In genomic region chr16:85010931-85011845, GRCh38 we compare ENCODE assay signal across 8 cellular contexts. TPM values are rescaled to one million over a fixed set of nuclear protein-coding genes. Genes with fewer than 3 reads are reported as not detected.
DNase-seq lines count a peak whose midpoint lies in the region; ATAC-seq and TF ChIP-seq lines count a peak whose summit lies in the region.

Gene ZDHHC7, minus strand, starts transcription at chr16:85011535. Its CDS starts 20,917 bp downstream, at chr16:84990618.

- peaks cover 2% of the 10 kb centered on the region for H3K27me3 Mint-ChIP-seq in CD8-positive, alpha-beta T cell (ENCODE audit: low read depth)
- H3K27me3 Mint-ChIP-seq in endodermal cell (ENCODE audit: insufficient read depth) (no peaks in the 10 kb centered on the region), mesothelial cell of epicardium (ENCODE audit: low read depth) (no peaks in the 10 kb centered on the region)

- H3K9ac ChIP-seq in NT2/D1 (ENCODE audit: insufficient read length, low read depth), result peak within 1 kb of the TSS; percentile 90
- peak within 1 kb of the TSS; percentile 80 for H3K9ac ChIP-seq in endodermal cell (ENCODE audit: extremely low read depth, low read length, poor library complexity, severe bottlenecking)

- intact Hi-C loops in CD8-positive, alpha-beta T cell (cut with DNase I, micrococcal nuclease), result loop anchor here (1.0 to 2.0 kb wide), 4 partner anchors 16 to 894 kb away; partner anchors contain the start of genes KIAA0513 (in 2 of the 2) and MBTPS1 (in 1 of the 2)

- DNase-seq in CD8-positive, alpha-beta T cell, result peak; percentile 75 to 92 (median 86)
- peak; percentile 82 for DNase-seq in NT2/D1 (ENCODE audit: low read depth, low spot score)
- DNase-seq in activated CD8-positive, alpha-beta memory T cell treated with anti-CD3 and anti-CD28 coated beads, Interleukin-2, amount 50 U/mL, for 1 hour (ENCODE audit: extremely low read depth), result peak; percentile 54
- DNase-seq in endodermal cell, result peak; percentile 93
- DNase-seq in mesothelial cell of epicardium (ENCODE audit: low spot score in 2 of 2, unreplicated experiment in 2 of 2), result peak; percentile 71 to 86
- peak; percentile 79 to 85 for DNase-seq in stimulated activated CD8-positive, alpha-beta memory T cell treated with anti-CD3 and anti-CD28 coated beads, Interleukin-15, amount 100 ng/mL, for 48 hours (ENCODE audit: low read depth in 2 of 2)

- WGBS in endodermal cell (ENCODE audit: insufficient coverage in 1 of 2, insufficient read length in 1 of 2), 2 experiments, result 0% methylated on average over 55 to 86 of the region's 86 CpGs

- POLR2A ChIA-PET in CD8-positive, alpha-beta T cell (lab: Charles Lee), result interaction anchor here (0.7 to 3.4 kb wide), 9 partner anchors 9 to 94 kb away, joined by 4 to 37 read pairs (median 5); partner anchors contain the start of gene KIAA0513

- H3K36me3 Mint-ChIP-seq in CD8-positive, alpha-beta T cell, result peaks cover 19% of the 10 kb centered on the region
- H3K36me3 Mint-ChIP-seq in endodermal cell (ENCODE audit: low read depth), result peaks cover 17% of the 10 kb centered on the region
- no peaks in the 10 kb centered on the region for H3K36me3 Mint-ChIP-seq in mesothelial cell of epicardium

- H3K27ac ChIP-seq in CD8-positive, alpha-beta T cell (ENCODE audit: low read depth, low read length), result peak within 1 kb of the TSS; percentile 100
- H3K27ac ChIP-seq in endodermal cell (ENCODE audit: low read depth, low read length), result peak within 1 kb of the TSS; percentile 94

- no peaks in the 10 kb centered on the region for H3K36me3 ChIP-seq in CD8-positive, alpha-beta T cell (ENCODE audit: insufficient read depth, low read length)
- H3K36me3 ChIP-seq in NT2/D1 (ENCODE audit: insufficient read depth, insufficient read length, low read length), result peaks cover 21% of the 10 kb centered on the region
- peaks cover 12% of the 10 kb centered on the region for H3K36me3 ChIP-seq in endodermal cell (ENCODE audit: control insufficient read depth, insufficient read depth, low read length)

- CTCF ChIA-PET in CD8-positive, alpha-beta T cell (lab: Charles Lee), result interaction anchor here (1.0 to 3.8 kb wide), 7 partner anchors 13 to 112 kb away, joined by 3 to 32 read pairs (median 4); partner anchors contain the start of gene KIAA0513

- peak; percentile 88 for ATAC-seq in CD8-positive, alpha-beta T cell
- ATAC-seq in GM19397 (IDR thresholded peaks at IDR 0.05; ENCODE audit: unreplicated experiment), result peak; percentile 96
- peak; percentile 81 for ATAC-seq in HG03565 (IDR thresholded peaks at IDR 0.05; ENCODE audit: unreplicated experiment)

- peak within 1 kb of the TSS; percentile 99 for H3K4me3 Mint-ChIP-seq in CD8-positive, alpha-beta T cell
- H3K4me3 Mint-ChIP-seq in endodermal cell, result peak within 1 kb of the TSS; percentile 96
- peak within 1 kb of the TSS; percentile 98 for H3K4me3 Mint-ChIP-seq in mesothelial cell of epicardium

- TF ChIP-seq CTCF in CD8-positive, alpha-beta T cell (IDR thresholded peaks at IDR 0.05), result no peak
- peak; percentile 27 for TF ChIP-seq CTCF in endodermal cell (conservative IDR thresholded peaks at IDR 0.05)
- TF ChIP-seq CTCF in mesothelial cell of epicardium (IDR thresholded peaks at IDR 0.05; ENCODE audit: unreplicated experiment), result no peak

- peak within 1 kb of the TSS; percentile 99 for H3K27ac Mint-ChIP-seq in CD8-positive, alpha-beta T cell
- H3K27ac Mint-ChIP-seq in endodermal cell (peak within 1 kb of the TSS; percentile 98), mesothelial cell of epicardium (peak within 1 kb of the TSS; percentile 100)

- peaks cover 48% of the 10 kb centered on the region for H3K4me1 Mint-ChIP-seq in CD8-positive, alpha-beta T cell (ENCODE audit: low read depth)
- H3K4me1 Mint-ChIP-seq in endodermal cell, result peaks cover 19% of the 10 kb centered on the region
- H3K4me1 Mint-ChIP-seq in mesothelial cell of epicardium, result peaks cover 43% of the 10 kb centered on the region

- H3K9me3 Mint-ChIP-seq in CD8-positive, alpha-beta T cell, result no peaks in the 10 kb centered on the region
- H3K9me3 Mint-ChIP-seq in endodermal cell (no peaks in the 10 kb centered on the region), mesothelial cell of epicardium (no peaks in the 10 kb centered on the region)

- H3K4me1 ChIP-seq in CD8-positive, alpha-beta T cell (ENCODE audit: insufficient read depth, low read length), result peaks cover 32% of the 10 kb centered on the region
- H3K4me1 ChIP-seq in NT2/D1 (ENCODE audit: insufficient read depth, insufficient read length) (peaks cover 2% of the 10 kb centered on the region), endodermal cell (ENCODE audit: control insufficient read depth, insufficient read depth, low read length) (peaks cover 4% of the 10 kb centered on the region)

- H3K4me3 ChIP-seq in CD8-positive, alpha-beta T cell (ENCODE audit: low read depth, low read length), result peak within 1 kb of the TSS; percentile 99
- H3K4me3 ChIP-seq in NT2/D1 (ENCODE audit: insufficient read length, low read depth) (peak within 1 kb of the TSS; percentile 76), endodermal cell (ENCODE audit: low read length) (peak within 1 kb of the TSS; percentile 95)

- H3K9me3 ChIP-seq in CD8-positive, alpha-beta T cell (ENCODE audit: low read length), result no peaks in the 10 kb centered on the region
- H3K9me3 ChIP-seq in NT2/D1 (ENCODE audit: insufficient read depth, low read length), result no peaks in the 10 kb centered on the region
- H3K9me3 ChIP-seq in endodermal cell (ENCODE audit: control insufficient read depth, low read length), result no peaks in the 10 kb centered on the region

- H3K27me3 ChIP-seq in CD8-positive, alpha-beta T cell (ENCODE audit: insufficient read depth, low read length), result no peaks in the 10 kb centered on the region
- H3K27me3 ChIP-seq in NT2/D1 (ENCODE audit: insufficient read depth, insufficient read length), result no peaks in the 10 kb centered on the region
- no peaks in the 10 kb centered on the region for H3K27me3 ChIP-seq in endodermal cell (ENCODE audit: control insufficient read depth, insufficient read depth, low read length, poor library complexity, severe bottlenecking)

RNA-seq across cellular contexts. Expression of gene ZDHHC7, which starts in this region (rescaled TPM):
- 10 to 100 TPM; 85.4 to 92.1 TPM for total RNA-seq in CD8-positive, alpha-beta T cell
- 10 to 100 TPM; 58.7 to 61.8 TPM for total RNA-seq in endodermal cell
- polyA plus RNA-seq in endodermal cell (2013, experiment 1 of 2), result 35.7 TPM
- polyA plus RNA-seq in endodermal cell (2013, experiment 2 of 2), result 35.7 TPM
- 45.4 to 47.9 TPM (median 45.7 TPM) in 3 replicates for total RNA-seq in mesothelial cell of epicardium

Comparison
In these comparisons a context has a peak if more than half of its experiments do, and no peak if none do; other contexts are left out.
1. Peak in every context shown above with its lines: DNase-seq, ATAC-seq, H3K4me3 ChIP-seq and H3K27ac ChIP-seq.